Comparison of ENCODE assay signal across 16 cellular contexts in the genomic region with DNA sequence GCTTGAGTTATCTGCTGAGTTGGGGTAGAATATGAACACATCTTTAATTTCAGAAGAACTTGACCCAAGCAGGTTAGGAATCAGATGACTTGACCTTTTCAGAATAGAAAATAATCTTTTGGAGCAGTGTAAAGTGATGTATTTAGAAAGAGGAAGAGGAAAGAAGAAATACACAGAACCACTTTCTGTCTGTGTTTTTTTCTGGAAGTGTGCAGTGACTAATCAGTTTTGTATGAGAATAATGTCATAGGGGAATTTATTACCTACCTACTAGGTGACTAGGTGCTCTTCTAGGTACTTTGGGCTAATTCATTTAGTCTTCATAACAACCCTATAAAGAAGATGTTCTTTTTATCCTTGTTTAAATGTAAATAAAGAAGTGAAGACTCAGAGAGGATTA. TPM values are rescaled to one million over a fixed set of nuclear protein-coding genes. Genes with fewer than 3 reads are reported as not detected.
DNase-seq lines count a peak whose midpoint lies in the region; ATAC-seq and TF ChIP-seq lines count a peak whose summit lies in the region.
"Had no signal": no experiment of that assay in that cellular context is flagged by ENCODE, and none has a peak within 500 bp of the region (broad histone marks: within the 10 kb centered on the region; RNA-seq: fewer than 3 reads in every experiment).

No MANE protein-coding gene starts in this region.

- POLR2A ChIA-PET in RWPE1 (lab: Yijun Ruan, JAX; ENCODE audit: low non-redundant PET) = no interaction called here

- DNase-seq in heart right ventricle = no peak
- DNase-seq in left ventricle myocardium superior = no peak
- peak; percentile 67 for DNase-seq in RWPE1 (ENCODE audit: low spot score)
- DNase-seq in germinal center (ENCODE audit: low spot score) = peak; percentile 22
- DNase-seq in type B pancreatic cell (ENCODE audit: extremely low spot score, unreplicated experiment) = no peak
- no peak for DNase-seq in NCI-H2196 treated with DMSO at 0.1 percent for 48 hours (lab: John Stamatoyannopoulos, UW; ENCODE audit: unreplicated experiment)
- no peak for DNase-seq in stimulated activated CD4-positive, alpha-beta T cell treated with anti-CD3 and anti-CD28 coated beads, Interleukin-15, amount 100 ng/mL, for 24 hours
- no peak for DNase-seq in islet precursor cell
- DNase-seq: activated CD4-positive, alpha-beta T cell treated with anti-CD3 and anti-CD28 coated beads for 1 hour; cortex of kidney; DMS79 treated with DMSO at 0.1 percent for 48 hours; NCI-H526 had no signal

- peaks cover 0 to 87% (median 69%) of the 10 kb centered on the region in 7 donors for H3K27me3 ChIP-seq in heart right ventricle

- peak overlapping the region in 6 of 10 donors; percentile 52 to 71 (median 64) for H3K4me3 ChIP-seq in heart right ventricle
- H3K4me3 ChIP-seq: SK-N-MC, upper lobe of left lung had no signal

- intact Hi-C loops in heart right ventricle (cut with DNase I) = loop anchor here in 5 of 10 donors (2.0 to 10.0 kb wide), 5 partner anchors 31 to 179 kb away; no protein-coding TSS in a partner anchor
- intact Hi-C loops in left ventricle myocardium superior (cut with micrococcal nuclease) = no loop called here

- H3K27ac ChIP-seq in heart right ventricle = peak overlapping the region in 9 of 10 donors; percentile 5 to 83 (median 67)
- H3K27ac ChIP-seq in RWPE1 = no peak overlapping the region
- H3K27ac ChIP-seq: SK-N-MC, upper lobe of left lung had no signal

- H3K4me1 Mint-ChIP-seq in type B pancreatic cell (ENCODE audit: unreplicated experiment) = peaks cover 39% of the 10 kb centered on the region

- no peaks in the 10 kb centered on the region for H3K36me3 ChIP-seq in heart right ventricle
- H3K36me3 ChIP-seq: upper lobe of left lung had no signal

- no peaks in the 10 kb centered on the region for H3K9me3 ChIP-seq in heart right ventricle
- H3K9me3 ChIP-seq: upper lobe of left lung had no signal

- H3K4me3 Mint-ChIP-seq in type B pancreatic cell = peak overlapping the region; percentile 35

- H3K9me3 Mint-ChIP-seq in type B pancreatic cell = no peaks in the 10 kb centered on the region

- ATAC-seq in heart right ventricle (no peak), left ventricle myocardium superior (no peak)

- peak overlapping the region; percentile 32 for H3K27ac Mint-ChIP-seq in type B pancreatic cell
- H3K27ac Mint-ChIP-seq: progenitor cell of endocrine pancreas had no signal

- peaks cover 0 to 60% (median 29%) of the 10 kb centered on the region in 9 donors for H3K4me1 ChIP-seq in heart right ventricle

- no peaks in the 10 kb centered on the region for H3K36me3 Mint-ChIP-seq in type B pancreatic cell

- CTCF ChIA-PET in RWPE1 (lab: Yijun Ruan, JAX) = interaction anchor here (1.4 kb wide), 1 partner anchor 189 kb away, joined by 6 read pairs; no protein-coding TSS in a partner anchor

- H3K27me3 Mint-ChIP-seq in type B pancreatic cell = peaks cover 74% of the 10 kb centered on the region

- TF ChIP-seq CTCF in heart right ventricle (IDR thresholded peaks at IDR 0.05) (peak in 1 of 9 donors; percentile 2), RWPE1 (conservative IDR thresholded peaks at IDR 0.05; ENCODE audit: low read depth) (no peak), type B pancreatic cell (conservative IDR thresholded peaks at IDR 0.05) (no peak)

RNA-seq across cellular contexts. Expression of a gene that starts 3.0 kb away (rescaled TPM):
- 100 to 1,000 TPM in 4 of 10 donors, 10 to 100 TPM in 6; 75.9 to 145 (median 95.6) TPM for total RNA-seq in heart right ventricle
- polyA plus RNA-seq in heart right ventricle = 10 to 100 TPM; 22.6 to 41.9 TPM
- 123 TPM for total RNA-seq in left ventricle myocardium superior
- total RNA-seq in type B pancreatic cell (ENCODE audit: low replicate concordance) = 12.6 and 19.2 TPM in 2 replicates
- polyA plus RNA-seq: AG04450 had no signal

Comparison
In these comparisons a context has a peak if more than half of its experiments do, and no peak if none do; other contexts are left out.
1. DNase-seq: peak in RWPE1 (single experiment) and germinal center (single experiment); none in heart right ventricle (0 of 2), left ventricle myocardium superior (single experiment), type B pancreatic cell (single experiment), NCI-H2196 treated with DMSO at 0.1 percent for 48 hours (single experiment), stimulated activated CD4-positive, alpha-beta T cell treated with anti-CD3 and anti-CD28 coated beads, Interleukin-15, amount 100 ng/mL, for 24 hours (single experiment) and islet precursor cell (single experiment).